27 cellular contexts compared by ENCODE assay signal in genomic region chr20:52996130-52996529, GRCh38. TPM values are rescaled to one million over a fixed set of nuclear protein-coding genes. Genes with fewer than 3 reads are reported as not detected.
"Had no signal": no experiment of that assay in that cellular context is flagged by ENCODE, and none has a peak within 500 bp of the region (broad histone marks: within the 10 kb centered on the region; RNA-seq: fewer than 3 reads in every experiment).

No MANE protein-coding gene starts in this region.

- H3K4me3 ChIP-seq: K562, PC-9 had no signal

- H3K27ac Mint-ChIP-seq: activated CD4-positive, alpha-beta T cell treated with anti-CD3 and anti-CD28 coated beads for 36 hours; activated CD4-positive, alpha-beta T cell treated with anti-CD3 and anti-CD28 coated beads, Interleukin-2, amount 10 ng/mL, durations not matched to agents 7 days and 5 days; activated CD8-positive, alpha-beta T cell treated with anti-CD3 and anti-CD28 coated beads, Interleukin-2, amount 10 ng/mL, durations not matched to agents 7 days and 5 days; activated naive CD8-positive, alpha-beta T cell; activated naive CD8-positive, alpha-beta T cell treated with anti-CD3 and anti-CD28 coated beads, Interleukin-2, amount 50 U/mL, for 24 hours; activated T-cell treated with anti-CD3 and anti-CD28 coated beads, Interleukin-2, amount 50 U/mL, for 24 hours; activated T-helper 2 cell treated with anti-CD3 and anti-CD28 coated beads, Interferon-gamma antibody, Interleukin-2, Interleukin-4, amounts not matched to agents 10 μg/mL and 5 μg/mL and 100 μg/mL, durations not matched to agents 14 hours and 24 hours and 36 hours; brain; T-helper 2 cell treated with Interferon-gamma antibody and Interleukin-4, amounts not matched to agents 5 μg/mL and 100 μg/mL, for 36 hours; WTC11 had no signal

- H2AFZ ChIP-seq: PC-9 had no signal

- H3K4me3 Mint-ChIP-seq: activated CD4-positive, alpha-beta T cell treated with anti-CD3 and anti-CD28 coated beads for 36 hours; activated CD4-positive, alpha-beta T cell treated with anti-CD3 and anti-CD28 coated beads, Interleukin-2, amount 10 ng/mL, durations not matched to agents 7 days and 5 days; activated CD8-positive, alpha-beta T cell treated with anti-CD3 and anti-CD28 coated beads, Interleukin-2, amount 10 ng/mL, durations not matched to agents 7 days and 5 days; activated naive CD8-positive, alpha-beta T cell; activated naive CD8-positive, alpha-beta T cell treated with anti-CD3 and anti-CD28 coated beads, Interleukin-2, amount 50 U/mL, for 24 hours; activated T-cell treated with anti-CD3 and anti-CD28 coated beads, Interleukin-2, amount 50 U/mL, for 24 hours; brain; T-helper 2 cell treated with Interferon-gamma antibody and Interleukin-4, amounts not matched to agents 5 μg/mL and 100 μg/mL, for 36 hours; WTC11 had no signal

- ATAC-seq: activated CD4-positive, alpha-beta T cell treated with anti-CD3 and anti-CD28 coated beads for 36 hours; activated CD4-positive, CD25-positive, alpha-beta regulatory T cell treated with anti-CD3 and anti-CD28 coated beads, Interleukin-2, amount 50 U/mL, for 24 hours; activated CD8-positive, alpha-beta T cell treated with anti-CD3 and anti-CD28 coated beads, Interleukin-2, amount 10 ng/mL, durations not matched to agents 7 days and 5 days; activated naive CD8-positive, alpha-beta T cell treated with anti-CD3 and anti-CD28 coated beads, Interleukin-2, amount 50 U/mL, for 24 hours; K562; WTC11 had no signal

- H3K4me2 ChIP-seq: PC-9 had no signal

- H3K9me3 Mint-ChIP-seq: activated CD4-positive, alpha-beta T cell treated with anti-CD3 and anti-CD28 coated beads, Interleukin-2, amount 10 ng/mL, durations not matched to agents 7 days and 5 days; activated naive CD8-positive, alpha-beta T cell treated with anti-CD3 and anti-CD28 coated beads, Interleukin-2, amount 50 U/mL, for 24 hours; activated T-cell treated with anti-CD3 and anti-CD28 coated beads, Interleukin-2, amount 50 U/mL, for 24 hours; activated T-helper 2 cell treated with anti-CD3 and anti-CD28 coated beads, Interferon-gamma antibody, Interleukin-2, Interleukin-4, amounts not matched to agents 10 μg/mL and 5 μg/mL and 100 μg/mL, durations not matched to agents 14 hours and 24 hours and 36 hours; T-helper 2 cell treated with Interferon-gamma antibody and Interleukin-4, amounts not matched to agents 5 μg/mL and 100 μg/mL, for 36 hours; WTC11 had no signal

- DNase-seq: activated CD4-positive, alpha-beta T cell treated with anti-CD3 and anti-CD28 coated beads for 36 hours; activated CD4-positive, alpha-beta T cell treated with anti-CD3 and anti-CD28 coated beads, Interleukin-2, amount 10 ng/mL, durations not matched to agents 7 days and 5 days; activated CD4-positive, alpha-beta T cell treated with anti-CD3 and anti-CD28 coated beads, Interleukin-2, amount 50 U/mL, for 48 hours; activated CD8-positive, alpha-beta T cell treated with anti-CD3 and anti-CD28 coated beads, Interleukin-2, amount 10 ng/mL, durations not matched to agents 7 days and 5 days; activated gamma-delta T cell; activated naive CD4-positive, alpha-beta T cell treated with Interleukin-2 at 50 U/mL for 16 hours; activated naive CD8-positive, alpha-beta T cell treated with anti-CD3 and anti-CD28 coated beads, Interleukin-2, amount 50 U/mL, for 24 hours; activated T-cell treated with anti-CD3 and anti-CD28 coated beads, Interleukin-2, amount 50 U/mL, for 24 hours; anterior cingulate cortex; central memory CD4-positive, alpha-beta T cell; NCI-H1436; NCI-H1694; NCI-H1930; NCI-H2081 treated with DMSO at 0.1 percent for 48 hours; NCI-H345; NCI-H524 treated with DMSO at 0.1 percent for 48 hours; PC-9; Right ventricle myocardium superior; SW 1271 had no signal

- H3K36me3 Mint-ChIP-seq: activated naive CD8-positive, alpha-beta T cell; brain; WTC11 had no signal

- H3K27ac ChIP-seq: PC-9 had no signal

- H3K27me3 Mint-ChIP-seq: activated CD4-positive, alpha-beta T cell treated with anti-CD3 and anti-CD28 coated beads for 36 hours; activated CD4-positive, alpha-beta T cell treated with anti-CD3 and anti-CD28 coated beads, Interleukin-2, amount 10 ng/mL, durations not matched to agents 7 days and 5 days; activated naive CD8-positive, alpha-beta T cell; activated naive CD8-positive, alpha-beta T cell treated with anti-CD3 and anti-CD28 coated beads, Interleukin-2, amount 50 U/mL, for 24 hours; activated T-cell treated with anti-CD3 and anti-CD28 coated beads, Interleukin-2, amount 50 U/mL, for 24 hours had no signal

RNA-seq across cellular contexts. Expression of gene TSHZ2, which starts 24.0 kb away (rescaled TPM):
- total RNA-seq: NCI-H460, PC-9 had no signal
